In the genomic region with DNA sequence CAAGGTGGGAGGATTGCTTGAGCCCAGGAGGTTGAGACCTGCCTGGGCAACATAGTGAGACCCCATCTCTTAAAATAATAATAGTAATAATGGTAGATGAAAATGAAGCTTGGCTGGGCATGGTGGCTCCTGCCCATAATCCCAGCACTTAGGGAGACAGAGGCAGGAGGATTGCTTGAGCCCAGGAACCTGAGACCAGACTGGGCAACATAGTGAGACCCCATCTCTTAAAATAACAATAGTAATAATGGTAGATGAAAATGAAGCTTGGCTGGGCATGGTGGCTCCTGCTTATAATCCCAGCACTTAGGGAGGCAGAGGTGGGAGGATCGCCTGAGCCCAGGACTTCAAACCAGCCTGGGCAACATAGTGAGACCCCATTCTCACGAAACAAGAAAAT, we compare ENCODE assay signal across 20 cellular contexts. TPM values are rescaled to one million over a fixed set of nuclear protein-coding genes. Genes with fewer than 3 reads are reported as not detected.
DNase-seq lines count a peak whose midpoint lies in the region; ATAC-seq, FAIRE-seq and TF ChIP-seq lines count a peak whose summit lies in the region.
"Had no signal": no experiment of that assay in that cellular context is flagged by ENCODE, and none has a peak within 500 bp of the region (broad histone marks: within the 10 kb centered on the region; RNA-seq: fewer than 3 reads in every experiment).

No MANE protein-coding gene starts in this region.

- in situ Hi-C loops in K562 (cut with MboI): no loop called here

- 0% methylated on average over 2 of the region's 2 CpGs for WGBS in K562 (ENCODE audit: insufficient coverage, low coverage, missing lambda C conversion rate)
- WGBS in esophagus squamous epithelium, 2 donors: 90 to 91% methylated on average over 2 of the region's 2 CpGs

- H3K36me3 Mint-ChIP-seq in MCF 10A (ENCODE audit: insufficient read depth, unreplicated experiment): no peaks in the 10 kb centered on the region
- H3K36me3 Mint-ChIP-seq: CD4-positive, alpha-beta memory T cell had no signal

- H3K27ac ChIP-seq in breast epithelium (peak overlapping the region in 1 of 2 donors; percentile 33), K562 (ENCODE audit: extremely low read depth, low read depth, low read length) (no peak overlapping the region), esophagus squamous epithelium (peak overlapping the region; percentile 65 to 93 (median 88)), vagina (peak overlapping the region; percentile 30), PC-3 (ENCODE audit: low read length) (no peak overlapping the region)
- H3K27ac ChIP-seq: HL-60 had no signal

- H3K4me2 ChIP-seq in K562 (ENCODE audit: insufficient read depth, low read length) (no peak overlapping the region), PC-3 (ENCODE audit: low read length) (no peak overlapping the region)
- H3K4me2 ChIP-seq: GM23338 had no signal

- FAIRE-seq in K562 (lab: Jason Lieb, UNC): no peak
- FAIRE-seq: A204.1, D721Med, G401.6, GM12891 had no signal

- H3K9me2 ChIP-seq in PC-3 (replicated peaks; ENCODE audit: low read length): no peaks in the 10 kb centered on the region

- BruUV-seq in MCF 10A (replicated peaks; lab: Mats Ljungman, UMichigan) (no TSS peak), K562 (replicated peaks; lab: Mats Ljungman, UMichigan) (no TSS peak), PC-3 (replicated peaks; lab: Mats Ljungman, UMichigan) (no TSS peak)

- H3K36me3 ChIP-seq in breast epithelium (no peaks in the 10 kb centered on the region), K562 (ENCODE audit: control insufficient read depth, insufficient read depth, low read length) (no peaks in the 10 kb centered on the region), esophagus squamous epithelium (no peaks in the 10 kb centered on the region), vagina (no peaks in the 10 kb centered on the region), PC-3 (ENCODE audit: low read depth, low read length) (no peaks in the 10 kb centered on the region)

- no peaks in the 10 kb centered on the region for H3K9me3 ChIP-seq in breast epithelium
- no peaks in the 10 kb centered on the region for H3K9me3 ChIP-seq in K562 (replicated peaks; ENCODE audit: control insufficient read depth, insufficient read depth, low read depth, low read length)
- no peaks in the 10 kb centered on the region for H3K9me3 ChIP-seq in esophagus squamous epithelium
- H3K9me3 ChIP-seq in vagina: no peaks in the 10 kb centered on the region
- H3K9me3 ChIP-seq in PC-3 (ENCODE audit: low read length): no peaks in the 10 kb centered on the region

- intact Hi-C loops in MCF 10A (cut with micrococcal nuclease) (no loop called here), breast epithelium (cut with DNase I; ENCODE audit: low total_unique reads) (loop anchor here (1.0 kb wide), 1 partner anchor 22 kb away; no protein-coding TSS in a partner anchor), K562 (cut with micrococcal nuclease) (no loop called here), esophagus squamous epithelium (cut with DNase I) (no loop called here), vagina (cut with DNase I) (no loop called here), PC-3 (cut with micrococcal nuclease) (no loop called here)

- H3K9me3 Mint-ChIP-seq in MCF 10A (ENCODE audit: unreplicated experiment): no peaks in the 10 kb centered on the region
- H3K9me3 Mint-ChIP-seq: GM23338, H9 had no signal

- TF ChIP-seq EP300 in K562 (IDR thresholded peaks at IDR 0.05; ENCODE audit: low read length): no peak

- ATAC-seq in K562 (no peak), PC-3 (no peak), HG03039 (IDR thresholded peaks at IDR 0.05; ENCODE audit: unreplicated experiment) (no peak)
- ATAC-seq: GM23338 had no signal

- H2AFZ ChIP-seq in K562 (ENCODE audit: low read depth, low read length) (no peak overlapping the region), PC-3 (ENCODE audit: low read length) (no peak overlapping the region)

- no peak for TF ChIP-seq RAD21 in K562 (CRISPR knock-in tag; conservative IDR thresholded peaks at IDR 0.05 in 1 of 2, IDR thresholded peaks at IDR 0.05 in 1 of 2)

- peaks cover 36% of the 10 kb centered on the region for H3K4me1 Mint-ChIP-seq in MCF 10A (ENCODE audit: insufficient read depth, unreplicated experiment)
- H3K4me1 Mint-ChIP-seq: B cell; CD4-positive, alpha-beta memory T cell had no signal

- H3K4me1 ChIP-seq in breast epithelium (no peaks in the 10 kb centered on the region), K562 (replicated peaks in 1 of 2; ENCODE audit: control insufficient read depth in 2 of 2, insufficient read depth in 2 of 2, low read length in 2 of 2) (peaks cover 0 to 6% of the 10 kb centered on the region in 2 experiments; a peak in 1 of 5 replicates), esophagus squamous epithelium (peaks cover 8 to 59% (median 43%) of the 10 kb centered on the region in 3 donors), vagina (peaks cover 5% of the 10 kb centered on the region), PC-3 (ENCODE audit: insufficient read depth, low read length) (no peaks in the 10 kb centered on the region)

- 0 out of 2 replicates have a peak, but pooled peaks cover 4% of the 10 kb centered on the region for H4K20me1 ChIP-seq in K562 (replicated peaks; ENCODE audit: control insufficient read depth, insufficient read depth, low read length)
- no peaks in the 10 kb centered on the region for H4K20me1 ChIP-seq in PC-3 (ENCODE audit: low read length)

- H3K9me1 ChIP-seq in K562 (ENCODE audit: control insufficient read depth, insufficient read depth, low read length): no peaks in the 10 kb centered on the region

- TF ChIP-seq POLR2A in breast epithelium (IDR thresholded peaks at IDR 0.05) (no peak), K562 (conservative IDR thresholded peaks at IDR 0.05) (no peak), esophagus squamous epithelium (IDR thresholded peaks at IDR 0.05) (no peak), vagina (IDR thresholded peaks at IDR 0.05) (no peak)

- H3K9ac ChIP-seq in K562 (ENCODE audit: insufficient read depth in 1 of 2, low read depth in 2 of 2, low read length in 2 of 2): no peak overlapping the region
- H3K9ac ChIP-seq in PC-3 (ENCODE audit: low read length): no peak overlapping the region

- H3K4me3 ChIP-seq in breast epithelium (no peak overlapping the region), K562 (no peak overlapping the region), esophagus squamous epithelium (no peak overlapping the region), vagina (no peak overlapping the region), PC-3 (ENCODE audit: low read length) (no peak overlapping the region)
- H3K4me3 ChIP-seq: GM23338 had no signal

- H3K79me2 ChIP-seq in K562 (ENCODE audit: control insufficient read depth, insufficient read depth, low read length): no peaks in the 10 kb centered on the region
- H3K79me2 ChIP-seq in PC-3 (ENCODE audit: low read length): no peaks in the 10 kb centered on the region

- no peak overlapping the region for H3K4me3 Mint-ChIP-seq in MCF 10A (ENCODE audit: unreplicated experiment)
- H3K4me3 Mint-ChIP-seq: B cell; CD4-positive, alpha-beta memory T cell; GM23338; H9 had no signal

- no peaks in the 10 kb centered on the region for H3K27me3 Mint-ChIP-seq in MCF 10A (ENCODE audit: insufficient read depth, unreplicated experiment)

- H3K27me3 ChIP-seq in breast epithelium (no peaks in the 10 kb centered on the region), K562 (ENCODE audit: control insufficient read depth in 2 of 2, insufficient read depth in 2 of 2, low read length in 2 of 2) (peaks cover 18 to 52% of the 10 kb centered on the region in 2 experiments; a peak in 4 of 5 replicates), esophagus squamous epithelium (no peaks in the 10 kb centered on the region), vagina (no peaks in the 10 kb centered on the region), PC-3 (ENCODE audit: low read length) (no peaks in the 10 kb centered on the region)

- H3F3A ChIP-seq in PC-3 (ENCODE audit: low read length, unreplicated experiment): no peaks in the 10 kb centered on the region

- peak overlapping the region; percentile 87 for H3K27ac Mint-ChIP-seq in MCF 10A (ENCODE audit: low read depth, unreplicated experiment)
- H3K27ac Mint-ChIP-seq: B cell; CD4-positive, alpha-beta memory T cell; GM23338 had no signal

- CTCF ChIA-PET in MCF 10A (lab: Yijun Ruan, JAX): interaction anchor here (0.6 to 2.7 kb wide), 4 partner anchors 35 to 130 kb away, joined by 3 to 15 read pairs (median 4); no protein-coding TSS in a partner anchor
- CTCF ChIA-PET in K562 (lab: Yijun Ruan, JAX; ENCODE audit: low intra/inter-chr PET ratio): no interaction called here
- CTCF ChIA-PET in PC-3 (lab: Charles Lee): no interaction called here

- TF ChIP-seq CTCF in MCF 10A (IDR thresholded peaks at IDR 0.05; ENCODE audit: unreplicated experiment): no peak
- no peak for TF ChIP-seq CTCF in breast epithelium (IDR thresholded peaks at IDR 0.05)
- TF ChIP-seq CTCF in K562 (IDR thresholded peaks at IDR 0.05 in 2 of 3, conservative IDR thresholded peaks at IDR 0.05 in 1 of 3; ENCODE audit: insufficient read depth in 2 of 3, low read depth in 1 of 3, low read length in 3 of 3): no peak
- TF ChIP-seq CTCF in esophagus squamous epithelium (IDR thresholded peaks at IDR 0.05): no peak
- TF ChIP-seq CTCF in vagina (IDR thresholded peaks at IDR 0.05): no peak
- TF ChIP-seq CTCF in PC-3 (conservative IDR thresholded peaks at IDR 0.05; ENCODE audit: low read depth, low read length): no peak

- DNase-seq in MCF 10A (ENCODE audit: unreplicated experiment) (no peak), breast epithelium (ENCODE audit: low spot score in 2 of 2) (no peak), K562 (ENCODE audit: extremely low read depth in 1 of 4, low spot score in 3 of 4) (no peak), esophagus squamous epithelium (lab: John Stamatoyannopoulos, UW) (no peak), vagina (ENCODE audit: extremely low spot score in 2 of 2) (no peak), MV-4-11 (lab: John Stamatoyannopoulos, UW) (no peak), PC-3 (no peak)
- DNase-seq: C1 segment of cervical spinal cord; CD4-positive, alpha-beta memory T cell; DMS153; EL; H9 had no signal

- POLR2A ChIA-PET in MCF 10A (lab: Yijun Ruan, JAX) (interaction anchor here (0.6 to 2.8 kb wide), 6 partner anchors 9 to 112 kb away, joined by 3 to 13 read pairs (median 4); no protein-coding TSS in a partner anchor), K562 (lab: Yijun Ruan, JAX) (no interaction called here), PC-3 (lab: Charles Lee; ENCODE audit: unreplicated experiment) (no interaction called here)

RNA-seq across cellular contexts. Expression of a gene that starts 49.5 kb away (rescaled TPM):
- total RNA-seq in MCF 10A (2022) (16.8 and 21.6 TPM in 2 replicates), breast epithelium (10 to 100 TPM in 2 of 3 donors, 1 to 10 TPM in 1; 9.4 to 16.7 (median 14.1) TPM), K562 (2014; rRNA removed) (6.4 and 7.7 TPM in 2 replicates), K562 (2014; rRNA removed; fragmentation: Illumina TruSeq; extraction: Trizol) (6.3 and 7.1 TPM in 2 replicates), K562 (2015; rRNA removed; fragmentation: Illumina TruSeq; extraction: Trizol) (7.7 and 7.8 TPM in 2 replicates), K562 (2021) (14.3 and 16.4 TPM in 2 replicates), esophagus squamous epithelium (10 to 100 TPM; 16.0 to 29.3 (median 20.3) TPM), vagina (21.6 TPM), PC-3 (2014; rRNA removed) (9.0 and 16.0 TPM in 2 replicates)
- total RNA-seq in K562 (2011; cell fraction: chromatin; rRNA removed; ENCODE audit: low replicate concordance): 21.6 and 22.5 TPM in 2 replicates
- 17.4 and 19.2 TPM in 2 replicates for total RNA-seq in K562 (2011; cell fraction: nucleolus; rRNA removed)
- total RNA-seq in K562 (2011; cell fraction: nucleoplasm; rRNA removed): 22.9 and 28.6 TPM in 2 replicates
- polyA plus RNA-seq in K562 (2011; rRNA removed) (3.3 and 3.6 TPM in 2 replicates), K562 (2014; fragmentation: Illumina TruSeq; extraction: Trizol) (8.3 and 8.4 TPM in 2 replicates), K562 (2014; fragmentation: Nextera tagmentation; extraction: Ambion mirVana) (1 to 10 TPM in 1 of 2 experiments, under 1 TPM in 1; 0.78 to 1.8 TPM), K562 (2014; rRNA removed) (6.2 and 6.5 TPM in 2 replicates)
- 2.3 and 3.7 TPM in 2 replicates for polyA plus RNA-seq in K562 (2011; cell fraction: cytosol; rRNA removed)
- polyA plus RNA-seq in K562 (2011; cell fraction: nucleus; rRNA removed): 3.9 and 7.0 TPM in 2 replicates
- polyA plus RNA-seq in K562 (2012): 5.3 and 6.1 TPM in 2 replicates
- polyA minus RNA-seq in K562 (2011; rRNA and poly(A)+ RNA removed): 5.7 and 7.3 TPM in 2 replicates
- polyA minus RNA-seq in K562 (2011; cell fraction: cytosol; rRNA and poly(A)+ RNA removed): 9.5 and 10.7 TPM in 2 replicates
- polyA minus RNA-seq in K562 (2011; cell fraction: nucleus; rRNA and poly(A)+ RNA removed): 4.1 and 5.1 TPM in 2 replicates

Comparison
In these comparisons a context has a peak if more than half of its experiments do, and no peak if none do; other contexts are left out.
1. H3K27ac ChIP-seq: peak in esophagus squamous epithelium (4 of 4) and vagina (single experiment); none in K562 (single experiment) and PC-3 (single experiment).